Comparison of ENCODE assay signal across 19 cellular contexts in the genomic region with DNA sequence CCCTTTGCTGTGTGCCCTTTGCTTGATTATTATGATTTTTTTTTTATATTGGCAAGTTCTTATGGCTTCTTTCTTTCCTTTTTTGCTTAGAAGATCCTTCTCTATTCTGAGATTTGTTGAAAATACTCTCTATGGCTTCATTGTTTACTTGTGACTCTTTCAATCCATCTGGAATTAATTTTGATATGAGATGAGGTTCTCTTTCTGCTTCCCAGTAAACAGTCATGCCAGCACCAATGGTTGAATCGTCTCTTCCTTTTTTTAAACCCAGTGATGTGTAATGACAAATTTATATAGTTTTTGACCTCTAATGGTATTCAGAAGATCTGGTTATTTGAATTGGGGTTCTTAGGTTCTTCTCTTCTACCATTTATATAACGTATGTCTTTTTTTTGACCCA.
DNase-seq lines count a peak whose midpoint lies in the region; ATAC-seq and TF ChIP-seq lines count a peak whose summit lies in the region.
"Had no signal": no experiment of that assay in that cellular context is flagged by ENCODE, and none has a peak within 500 bp of the region (broad histone marks: within the 10 kb centered on the region; RNA-seq: fewer than 3 reads in every experiment).

No MANE protein-coding gene starts in this region.

- no peaks in the 10 kb centered on the region for H3K9me3 ChIP-seq in tibial artery

- no peak for TF ChIP-seq CTCF in coronary artery (IDR thresholded peaks at IDR 0.05)
- no peak for TF ChIP-seq CTCF in tibial artery (IDR thresholded peaks at IDR 0.05)

- CTCF ChIA-PET in activated naive CD4-positive, alpha-beta T cell treated with anti-CD3 and anti-CD28 coated beads, Interleukin-2, amount 10 ng/mL, durations not matched to agents 7 days and 5 days (lab: Charles Lee): no interaction called here

- peaks cover 0 to 90% (median 38%) of the 10 kb centered on the region in 4 donors for H3K4me1 ChIP-seq in tibial artery

- DNase-seq in GM04503 (ENCODE audit: low read depth): peak; percentile 67
- DNase-seq in coronary artery (ENCODE audit: low spot score): no peak
- DNase-seq in left cardiac atrium: no peak
- no peak for DNase-seq in tibial artery
- no peak for DNase-seq in activated naive CD4-positive, alpha-beta T cell treated with anti-CD3 and anti-CD28 coated beads, Interleukin-2, amount 10 ng/mL, durations not matched to agents 7 days and 5 days
- DNase-seq in NCI-H1417 (lab: John Stamatoyannopoulos, UW): no peak
- DNase-seq: activated CD4-positive, alpha-beta T cell treated with anti-CD3 and anti-CD28 coated beads for 4 hours; activated CD8-positive, alpha-beta memory T cell treated with anti-CD3 and anti-CD28 coated beads, Interleukin-2, amount 50 U/mL, for 48 hours; DMS 273 treated with DMSO at 0.1 percent for 48 hours; H7; hypothalamus; kidney glomerular epithelial cell; NCI-H82; PC-3; right cardiac atrium; stimulated activated naive CD8-positive, alpha-beta T cell treated with anti-CD3 and anti-CD28 coated beads, Interleukin-15, amount 100 ng/mL, for 72 hours had no signal

- no peak overlapping the region for H3K4me3 Mint-ChIP-seq in activated naive CD4-positive, alpha-beta T cell treated with anti-CD3 and anti-CD28 coated beads, Interleukin-2, amount 10 ng/mL, durations not matched to agents 7 days and 5 days
- H3K4me3 Mint-ChIP-seq: stimulated activated naive CD8-positive, alpha-beta T cell treated with anti-CD3 and anti-CD28 coated beads, Interleukin-15, amount 100 ng/mL, for 72 hours had no signal

- no peaks in the 10 kb centered on the region for H3K4me1 Mint-ChIP-seq in activated naive CD4-positive, alpha-beta T cell treated with anti-CD3 and anti-CD28 coated beads, Interleukin-2, amount 10 ng/mL, durations not matched to agents 7 days and 5 days
- H3K4me1 Mint-ChIP-seq: stimulated activated naive CD8-positive, alpha-beta T cell treated with anti-CD3 and anti-CD28 coated beads, Interleukin-15, amount 100 ng/mL, for 72 hours had no signal

- no peaks in the 10 kb centered on the region for H3K9me3 Mint-ChIP-seq in activated naive CD4-positive, alpha-beta T cell treated with anti-CD3 and anti-CD28 coated beads, Interleukin-2, amount 10 ng/mL, durations not matched to agents 7 days and 5 days
- H3K9me3 Mint-ChIP-seq: stimulated activated naive CD8-positive, alpha-beta T cell treated with anti-CD3 and anti-CD28 coated beads, Interleukin-15, amount 100 ng/mL, for 72 hours had no signal

- H3K36me3 ChIP-seq in tibial artery: peaks cover 0 to 9% (median 5%) of the 10 kb centered on the region in 3 donors

- H3K36me3 Mint-ChIP-seq in activated naive CD4-positive, alpha-beta T cell treated with anti-CD3 and anti-CD28 coated beads, Interleukin-2, amount 10 ng/mL, durations not matched to agents 7 days and 5 days: peaks cover 6% of the 10 kb centered on the region

- H3K27ac ChIP-seq in coronary artery (peak overlapping the region; percentile 52 to 88), tibial artery (peak overlapping the region; percentile 53 to 75)
- H3K27ac ChIP-seq: BLaER1 had no signal

- intact Hi-C loops in left cardiac atrium (cut with DNase I): no loop called here
- intact Hi-C loops in tibial artery (cut with DNase I; ENCODE audit: low total_unique reads): no loop called here

- H3K4me3 ChIP-seq in coronary artery (no peak overlapping the region), tibial artery (no peak overlapping the region)
- H3K4me3 ChIP-seq: BLaER1 had no signal

- peak; percentile 46 to 54 for ATAC-seq in left cardiac atrium
- no peak for ATAC-seq in HG03354 (IDR thresholded peaks at IDR 0.05; ENCODE audit: poor library complexity, severe bottlenecking, unreplicated experiment)
- no peak for ATAC-seq in GM21360 (IDR thresholded peaks at IDR 0.05; ENCODE audit: unreplicated experiment)
- ATAC-seq: PC-3; stimulated activated naive CD8-positive, alpha-beta T cell treated with anti-CD3 and anti-CD28 coated beads, Interleukin-15, amount 100 ng/mL, for 72 hours had no signal

- no peaks in the 10 kb centered on the region for H3K27me3 ChIP-seq in tibial artery
- H3K27me3 ChIP-seq: BLaER1 had no signal

- no peaks in the 10 kb centered on the region for H3K27me3 Mint-ChIP-seq in activated naive CD4-positive, alpha-beta T cell treated with anti-CD3 and anti-CD28 coated beads, Interleukin-2, amount 10 ng/mL, durations not matched to agents 7 days and 5 days
- H3K27me3 Mint-ChIP-seq: stimulated activated naive CD8-positive, alpha-beta T cell treated with anti-CD3 and anti-CD28 coated beads, Interleukin-15, amount 100 ng/mL, for 72 hours had no signal

- no peak overlapping the region for H3K27ac Mint-ChIP-seq in activated naive CD4-positive, alpha-beta T cell treated with anti-CD3 and anti-CD28 coated beads, Interleukin-2, amount 10 ng/mL, durations not matched to agents 7 days and 5 days
- H3K27ac Mint-ChIP-seq: stimulated activated naive CD8-positive, alpha-beta T cell treated with anti-CD3 and anti-CD28 coated beads, Interleukin-15, amount 100 ng/mL, for 72 hours had no signal

Comparison
In these comparisons a context has a peak if more than half of its experiments do, and no peak if none do; other contexts are left out.
1. ATAC-seq: peak in left cardiac atrium (2 of 2); none in HG03354 (single experiment) and GM21360 (single experiment).